Comparison of ENCODE assay signal across 8 cellular contexts in the genomic region with DNA sequence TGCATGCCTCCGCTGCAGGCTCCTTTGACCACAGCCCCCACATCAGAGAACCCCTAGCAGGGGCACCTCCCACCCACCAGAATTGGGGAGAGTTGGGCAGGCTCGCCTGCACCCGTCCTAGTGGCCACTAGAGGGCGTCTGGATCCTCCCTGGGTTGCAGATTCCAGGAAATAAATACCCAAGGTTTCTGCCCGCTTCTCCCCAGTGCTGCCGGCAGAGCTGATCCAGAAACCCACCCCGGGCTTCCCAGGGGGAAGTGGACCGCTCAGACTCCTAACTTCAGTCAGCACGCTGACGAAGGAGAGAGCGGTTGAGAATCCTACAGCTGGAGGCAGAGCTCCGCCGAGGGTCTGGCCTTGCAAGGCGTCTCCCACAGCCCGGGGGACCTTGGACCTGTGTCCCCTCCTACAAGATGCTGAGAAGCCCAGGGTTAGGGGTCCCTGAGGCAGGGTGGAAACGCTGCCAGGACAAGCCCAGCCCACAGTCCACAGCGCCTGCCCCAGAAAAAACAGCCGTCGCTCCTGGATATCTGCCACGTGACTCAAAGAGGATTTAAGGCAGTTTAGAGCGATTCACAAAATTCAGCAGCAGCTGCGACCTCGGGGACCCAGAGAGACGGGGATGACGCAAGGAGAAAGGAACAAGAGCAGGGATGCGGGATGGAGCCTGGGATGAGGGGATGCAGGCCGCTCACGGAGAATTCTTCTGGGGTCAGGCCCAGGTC. TPM values are rescaled to one million over a fixed set of nuclear protein-coding genes. Genes with fewer than 3 reads are reported as not detected.
DNase-seq lines count a peak whose midpoint lies in the region; FAIRE-seq and TF ChIP-seq lines count a peak whose summit lies in the region.

No MANE protein-coding gene starts in this region.

- H3K9me3 ChIP-seq in SK-N-MC (ENCODE audit: low read depth, low read length) (no peaks in the 10 kb centered on the region), adipocyte (ENCODE audit: control insufficient read depth, low read length) (no peaks in the 10 kb centered on the region), left ventricle myocardium inferior (replicated peaks) (no peaks in the 10 kb centered on the region), transverse colon (no peaks in the 10 kb centered on the region)

- no peak for TF ChIP-seq EP300 in transverse colon (IDR thresholded peaks at IDR 0.05; ENCODE audit: low read depth)

- WGBS in transverse colon (ENCODE audit: low coverage in 1 of 2), 2 donors = 20 to 39% methylated on average over 3 to 24 of the region's 28 CpGs

- TF ChIP-seq CTCF in left ventricle myocardium inferior (IDR thresholded peaks at IDR 0.05; ENCODE audit: borderline replicate concordance) (peak; percentile 98), transverse colon (IDR thresholded peaks at IDR 0.05) (peak; percentile 70 to 97 (median 94))

- FAIRE-seq in GM12892 (lab: Jason Lieb, UNC) = peak; percentile 73
- FAIRE-seq in HTR-8/SVneo (lab: Jason Lieb, UNC) = peak; percentile 68

- intact Hi-C loops in left ventricle myocardium inferior (cut with micrococcal nuclease) (no loop called here), transverse colon (cut with DNase I; ENCODE audit: low total_unique reads) (no loop called here)

- H3K36me3 ChIP-seq in SK-N-MC (ENCODE audit: insufficient read depth, low read length) = no peaks in the 10 kb centered on the region
- no peaks in the 10 kb centered on the region for H3K36me3 ChIP-seq in adipocyte (ENCODE audit: control insufficient read depth, insufficient read depth, low read length, severe bottlenecking)
- H3K36me3 ChIP-seq in left ventricle myocardium inferior = no peaks in the 10 kb centered on the region
- no peaks in the 10 kb centered on the region for H3K36me3 ChIP-seq in transverse colon

- TF ChIP-seq POLR2A in GM12892 (IDR thresholded peaks at IDR 0.05; ENCODE audit: low read depth, low read length) (no peak), transverse colon (IDR thresholded peaks at IDR 0.05) (no peak)

- H3K4me1 ChIP-seq in adipocyte (ENCODE audit: control insufficient read depth, insufficient read depth, low read length) (no peaks in the 10 kb centered on the region), left ventricle myocardium inferior (peaks cover 12% of the 10 kb centered on the region), transverse colon (peaks cover 0 to 11% (median 6%) of the 10 kb centered on the region in 4 donors)

- DNase-seq in A172 (ENCODE audit: low spot score) = peak; percentile 45
- peak; percentile 70 for DNase-seq in GM12892 (ENCODE audit: insufficient read length)
- DNase-seq in HTR-8/SVneo (ENCODE audit: insufficient read length, low spot score) = peak; percentile 96
- no peak for DNase-seq in SK-N-MC (ENCODE audit: low read depth, low spot score)
- DNase-seq in adipocyte (ENCODE audit: low read depth) = peak; percentile 85
- peak; percentile 67 for DNase-seq in left ventricle myocardium inferior
- peak; percentile 64 for DNase-seq in pons (ENCODE audit: low spot score)
- DNase-seq in transverse colon = peak; percentile 59

- H3K4me3 ChIP-seq in SK-N-MC = peak overlapping the region; percentile 60
- H3K4me3 ChIP-seq in adipocyte (ENCODE audit: low read length) = peak overlapping the region; percentile 78
- H3K4me3 ChIP-seq in left ventricle myocardium inferior = peak overlapping the region; percentile 63
- peak overlapping the region in 3 of 4 donors; percentile 16 to 48 (median 24) for H3K4me3 ChIP-seq in transverse colon

- H3K9ac ChIP-seq in SK-N-MC (ENCODE audit: insufficient read length) (no peak overlapping the region), adipocyte (ENCODE audit: low read length) (peak overlapping the region; percentile 72)

- H3K27me3 ChIP-seq in adipocyte (replicated peaks; ENCODE audit: control insufficient read depth, insufficient read depth, low read length) (peaks cover 77% of the 10 kb centered on the region), left ventricle myocardium inferior (ENCODE audit: low read depth) (peaks cover 66% of the 10 kb centered on the region), transverse colon (peaks cover 24% of the 10 kb centered on the region)

- H3K27ac ChIP-seq in SK-N-MC (no peak overlapping the region), left ventricle myocardium inferior (replicated peaks) (peak overlapping the region; percentile 76), transverse colon (peak overlapping the region; percentile 34 to 66 (median 51))

- in situ Hi-C loops in transverse colon (cut with MboI; ENCODE audit: low pct_ligation_motif_present in 1 of 4, low pct_unique_long_range_greater_than_20kb in 1 of 4, low sequenced_read_pairs in 3 of 4) = loop anchor here in 1 of 4 donors (10.0 kb wide), 1 partner anchor 183 kb away; no protein-coding TSS in a partner anchor

RNA-seq across cellular contexts. Expression of gene PHACTR3, which starts 32.6 kb away (rescaled TPM):
- not detected in 2 replicates for total RNA-seq in A172 (2014; rRNA removed; shearing (Covaris generic))
- 0.42 TPM for polyA plus RNA-seq in GM12892 (2012; ENCODE audit: missing spikeins)
- total RNA-seq in left ventricle myocardium inferior (4.3 TPM), transverse colon (1 to 10 TPM; 1.6 to 7.1 (median 5.6) TPM)

Comparison
In these comparisons a context has a peak if more than half of its experiments do, and no peak if none do; other contexts are left out.
1. H3K4me3 ChIP-seq: peak in every context shown above with its lines; median percentile 78 in adipocyte; 63 in left ventricle myocardium inferior; 60 in SK-N-MC; 24 in transverse colon.